ENCODE assay signal across 18 cellular contexts in the genomic region with DNA sequence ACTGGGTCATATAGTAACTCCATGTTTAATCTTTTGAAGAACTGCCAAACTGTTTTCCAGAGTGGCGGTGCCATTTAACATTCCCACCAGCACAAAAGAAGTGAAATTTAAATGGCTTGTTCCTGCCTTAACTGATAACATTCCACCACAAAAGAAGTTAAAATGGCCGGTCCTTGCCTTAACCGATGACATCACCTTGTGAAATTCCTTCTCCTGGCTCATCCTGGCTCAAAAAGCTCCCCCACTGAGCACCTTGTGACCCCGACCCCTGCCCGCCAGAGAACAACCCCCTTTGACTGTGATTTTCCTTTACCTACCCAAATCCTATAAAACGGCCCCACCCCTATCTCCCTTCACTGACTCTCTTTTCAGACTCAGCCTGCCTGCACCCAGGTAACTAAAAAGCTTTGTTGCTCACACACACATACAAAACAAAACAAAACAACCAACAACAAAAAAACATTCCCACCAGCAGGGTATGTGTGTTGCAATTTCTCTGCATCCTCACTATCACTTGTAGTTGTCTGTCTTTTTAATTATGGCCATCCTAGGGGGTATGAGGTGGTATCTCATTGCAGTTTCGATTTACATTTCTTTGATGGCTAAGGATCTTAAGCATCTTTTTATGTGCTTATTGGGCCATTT.
A peak's percentile ranks its signal among the peaks of the same experiment; 100 is the strongest.
DNase-seq lines count a peak whose midpoint lies in the region; ATAC-seq and TF ChIP-seq lines count a peak whose summit lies in the region.
"Had no signal": no experiment of that assay in that cellular context is flagged by ENCODE, and none has a peak within 500 bp of the region (broad histone marks: within the 10 kb centered on the region; RNA-seq: fewer than 3 reads in every experiment).

No MANE protein-coding gene starts in this region.

- peak overlapping the region; percentile 29; the same call in 1 of the 2 replicates for H3K9ac ChIP-seq in ES-I3 (ENCODE audit: low read depth, low read length)
- H3K9ac ChIP-seq in HUES64 (ENCODE audit: low read depth, low read length) = no peak overlapping the region; the same call in none of the 2 replicates
- no peak overlapping the region for H3K9ac ChIP-seq in neural progenitor cell

- no peaks in the 10 kb centered on the region for H3K27me3 Mint-ChIP-seq in endothelial cell (ENCODE audit: unreplicated experiment)
- peaks cover 4% of the 10 kb centered on the region for H3K27me3 Mint-ChIP-seq in neural progenitor cell (ENCODE audit: insufficient read depth, low read depth)

- H2AFZ ChIP-seq in neural progenitor cell (replicated peaks) = no peak overlapping the region

- H3K9me3 Mint-ChIP-seq in endothelial cell (ENCODE audit: unreplicated experiment) (no peaks in the 10 kb centered on the region), neural progenitor cell (no peaks in the 10 kb centered on the region)
- H3K9me3 Mint-ChIP-seq: IgD-negative memory B cell had no signal

- no peak for TF ChIP-seq CTCF in endothelial cell (IDR thresholded peaks at IDR 0.05; ENCODE audit: unreplicated experiment)
- no peak for TF ChIP-seq CTCF in neural progenitor cell (IDR thresholded peaks at IDR 0.05)
- no peak for TF ChIP-seq CTCF in suprapubic skin (IDR thresholded peaks at IDR 0.05)

- TF ChIP-seq POLR2A in suprapubic skin (IDR thresholded peaks at IDR 0.05) = no peak

- H3K4me3 Mint-ChIP-seq in endothelial cell (ENCODE audit: unreplicated experiment) = no peak overlapping the region
- peak overlapping the region; percentile 15 for H3K4me3 Mint-ChIP-seq in neural progenitor cell
- H3K4me3 Mint-ChIP-seq: IgD-negative memory B cell had no signal

- H3K27ac Mint-ChIP-seq in endothelial cell (ENCODE audit: unreplicated experiment) = peak overlapping the region; percentile 64
- H3K27ac Mint-ChIP-seq in neural progenitor cell = no peak overlapping the region
- H3K27ac Mint-ChIP-seq: IgD-negative memory B cell had no signal

- WGBS in HUES64 = 1% methylated on average over 7 of the region's 7 CpGs
- 45% methylated on average over 7 of the region's 7 CpGs for WGBS in suprapubic skin

- H3K27ac ChIP-seq in HUES64 (ENCODE audit: low read depth, low read length) (peak overlapping the region; percentile 91), neural progenitor cell (no peak overlapping the region), suprapubic skin (no peak overlapping the region)
- H3K27ac ChIP-seq: C4-2B, SJSA1 had no signal

- TF ChIP-seq EP300 in suprapubic skin (IDR thresholded peaks at IDR 0.05) = no peak

- H3F3A ChIP-seq in neural progenitor cell (ENCODE audit: low read depth) = peaks cover 27% of the 10 kb centered on the region

- peaks cover 6% of the 10 kb centered on the region for H3K4me1 Mint-ChIP-seq in endothelial cell (ENCODE audit: unreplicated experiment)
- peaks cover 21% of the 10 kb centered on the region for H3K4me1 Mint-ChIP-seq in neural progenitor cell

- H3K36me3 ChIP-seq in ES-I3 (ENCODE audit: insufficient read depth, low read length) = no peaks in the 10 kb centered on the region
- H3K36me3 ChIP-seq in HUES64 (ENCODE audit: insufficient read depth, low read length) = no peaks in the 10 kb centered on the region
- no peaks in the 10 kb centered on the region for H3K36me3 ChIP-seq in neural progenitor cell
- H3K36me3 ChIP-seq in suprapubic skin = no peaks in the 10 kb centered on the region
- H3K36me3 ChIP-seq: HAP-1, SJSA1 had no signal

- H3K36me3 Mint-ChIP-seq in endothelial cell (ENCODE audit: low read depth, unreplicated experiment) (no peaks in the 10 kb centered on the region), neural progenitor cell (no peaks in the 10 kb centered on the region)
- H3K36me3 Mint-ChIP-seq: IgD-negative memory B cell had no signal

- no peaks in the 10 kb centered on the region for H3K79me2 ChIP-seq in neural progenitor cell (ENCODE audit: low read depth)

- H4K20me1 ChIP-seq in neural progenitor cell (ENCODE audit: low read depth) = no peaks in the 10 kb centered on the region

- no peak for ATAC-seq in HG02840 (IDR thresholded peaks at IDR 0.05; ENCODE audit: low FRiP score, unreplicated experiment)
- ATAC-seq: Right ventricle myocardium inferior had no signal

- peak overlapping the region; percentile 6; the same call in 1 of the 2 replicates for H3K4me3 ChIP-seq in HUES64 (ENCODE audit: low read length)
- H3K4me3 ChIP-seq in neural progenitor cell = no peak overlapping the region
- H3K4me3 ChIP-seq in suprapubic skin = no peak overlapping the region
- H3K4me3 ChIP-seq: HAP-1, SJSA1 had no signal

- no peak for DNase-seq in endothelial cell (ENCODE audit: low spot score)
- peak; percentile 54 for DNase-seq in neural progenitor cell (ENCODE audit: low spot score)
- DNase-seq in LoVo (ENCODE audit: low spot score) = no peak
- no peak for DNase-seq in suprapubic skin (ENCODE audit: low spot score in 2 of 2)
- DNase-seq in NOMO-1 (lab: John Stamatoyannopoulos, UW; ENCODE audit: unreplicated experiment in 2 of 2) = no peak
- DNase-seq: DMS53, Karpas-422, NCI-H1694, NCI-H446 treated with DMSO at 0.1 percent for 48 hours, NCI-H526 treated with DMSO at 0.1 percent for 48 hours had no signal

- H3K27me3 ChIP-seq in HUES64 (ENCODE audit: insufficient read depth, low read length) (no peaks in the 10 kb centered on the region), neural progenitor cell (no peaks in the 10 kb centered on the region), suprapubic skin (peaks cover 3% of the 10 kb centered on the region)

- peak overlapping the region; percentile 66 for H3K4me2 ChIP-seq in neural progenitor cell

- H3K9me3 ChIP-seq in ES-I3 (ENCODE audit: control insufficient read depth, insufficient read depth, low read length) (no peaks in the 10 kb centered on the region), HUES64 (ENCODE audit: insufficient read depth, low read depth, low read length) (no peaks in the 10 kb centered on the region), neural progenitor cell (ENCODE audit: low read depth) (no peaks in the 10 kb centered on the region), suprapubic skin (no peaks in the 10 kb centered on the region)
- H3K9me3 ChIP-seq: HAP-1, SJSA1 had no signal

- H3K4me1 ChIP-seq in ES-I3 (ENCODE audit: insufficient read depth, low read length) (peaks cover 29% of the 10 kb centered on the region), HUES64 (ENCODE audit: insufficient read depth, low read length) (peaks cover 36% of the 10 kb centered on the region), neural progenitor cell (peaks cover 20% of the 10 kb centered on the region), suprapubic skin (no peaks in the 10 kb centered on the region)
- H3K4me1 ChIP-seq: HAP-1, SJSA1 had no signal
